In genomic region chr4:126874533-126874932, GRCh38 we compare ENCODE assay signal across 33 cellular contexts.
"Had no signal": no experiment of that assay in that cellular context is flagged by ENCODE, and none has a peak within 500 bp of the region (broad histone marks: within the 10 kb centered on the region; RNA-seq: fewer than 3 reads in every experiment).

No MANE protein-coding gene starts in this region.

- FAIRE-seq: colon had no signal

- H3K27ac ChIP-seq: ascending aorta, breast epithelium, cardiac muscle cell, esophagus squamous epithelium, gastroesophageal sphincter, WERI-Rb-1 had no signal

- ATAC-seq: activated CD4-positive, CD25-positive, alpha-beta regulatory T cell treated with anti-CD3 and anti-CD28 coated beads, Interleukin-2, amount 50 U/mL, for 24 hours; activated CD8-positive, alpha-beta T cell treated with anti-CD3 and anti-CD28 coated beads for 36 hours; activated naive CD4-positive, alpha-beta T cell treated with anti-CD3 and anti-CD28 coated beads, Interleukin-2, amount 50 U/mL, for 72 hours; activated T-cell treated with anti-CD3 and anti-CD28 coated beads, Interleukin-2, amount 50 U/mL, for 4 hours; activated T-helper 17 cell treated with anti-CD3 and anti-CD28 coated beads, Interleukin-2, amount 50 U/mL, for 72 hours; effector memory CD8-positive, alpha-beta T cell; gastroesophageal sphincter; T-helper 17 cell had no signal

- H3K27ac Mint-ChIP-seq: activated B cell treated with CpG ODN at 0.5 μM for 24 hours; activated CD8-positive, alpha-beta T cell treated with anti-CD3 and anti-CD28 coated beads for 36 hours; activated naive CD4-positive, alpha-beta T cell treated with anti-CD3 and anti-CD28 coated beads, Interleukin-2, amount 10 ng/mL, durations not matched to agents 7 days and 5 days; activated naive CD4-positive, alpha-beta T cell treated with anti-CD3 and anti-CD28 coated beads, Interleukin-2, amount 50 U/mL, for 72 hours; activated naive CD8-positive, alpha-beta T cell treated with anti-CD3 and anti-CD28 coated beads, Interleukin-2, amount 10 ng/mL, durations not matched to agents 7 days and 5 days; activated T-helper 17 cell treated with anti-CD3 and anti-CD28 coated beads, Interleukin-2, amount 50 U/mL, for 72 hours; brain; effector memory CD8-positive, alpha-beta T cell; T-helper 17 cell; T-helper 2 cell treated with Interferon-gamma antibody and Interleukin-4, amounts not matched to agents 5 μg/mL and 100 μg/mL, for 36 hours had no signal

- H3K27me3 ChIP-seq: ascending aorta, breast epithelium, cardiac muscle cell, esophagus squamous epithelium, gastroesophageal sphincter had no signal

- H3K4me3 Mint-ChIP-seq: activated B cell treated with CpG ODN at 0.5 μM for 24 hours; activated CD8-positive, alpha-beta T cell treated with anti-CD3 and anti-CD28 coated beads for 36 hours; activated naive CD4-positive, alpha-beta T cell treated with anti-CD3 and anti-CD28 coated beads, Interleukin-2, amount 10 ng/mL, durations not matched to agents 7 days and 5 days; activated naive CD8-positive, alpha-beta T cell treated with anti-CD3 and anti-CD28 coated beads, Interleukin-2, amount 10 ng/mL, durations not matched to agents 7 days and 5 days; activated T-cell treated with anti-CD3 and anti-CD28 coated beads, Interleukin-2, amount 50 U/mL, for 4 hours; activated T-helper 17 cell treated with anti-CD3 and anti-CD28 coated beads, Interleukin-2, amount 50 U/mL, for 72 hours; brain; central memory CD8-positive, alpha-beta T cell; effector memory CD8-positive, alpha-beta T cell; T-helper 17 cell; T-helper 2 cell treated with Interferon-gamma antibody and Interleukin-4, amounts not matched to agents 5 μg/mL and 100 μg/mL, for 36 hours had no signal

- H3K36me3 ChIP-seq: ascending aorta, cardiac muscle cell, esophagus squamous epithelium, gastroesophageal sphincter, WERI-Rb-1 had no signal

- H3K27me3 Mint-ChIP-seq: activated B cell treated with CpG ODN at 0.5 μM for 24 hours; activated CD8-positive, alpha-beta T cell treated with anti-CD3 and anti-CD28 coated beads for 36 hours; activated naive CD4-positive, alpha-beta T cell treated with anti-CD3 and anti-CD28 coated beads, Interleukin-2, amount 10 ng/mL, durations not matched to agents 7 days and 5 days; activated naive CD8-positive, alpha-beta T cell treated with anti-CD3 and anti-CD28 coated beads, Interleukin-2, amount 10 ng/mL, durations not matched to agents 7 days and 5 days; activated T-helper 17 cell treated with anti-CD3 and anti-CD28 coated beads, Interleukin-2, amount 50 U/mL, for 72 hours; brain; central memory CD8-positive, alpha-beta T cell; effector memory CD8-positive, alpha-beta T cell; T-helper 17 cell had no signal

- H3K9me3 ChIP-seq: esophagus squamous epithelium had no signal

- DNase-seq: activated B cell treated with CpG ODN at 0.5 μM for 24 hours; activated CD4-positive, alpha-beta T cell treated with anti-CD3 and anti-CD28 coated beads for 48 hours; activated CD4-positive, alpha-beta T cell treated with anti-CD3 and anti-CD28 coated beads, Interleukin-2, amount 50 U/mL, for 1 hour; activated CD4-positive, alpha-beta T cell treated with anti-CD3 and anti-CD28 coated beads, Interleukin-2, amount 50 U/mL, for 48 hours; activated CD8-positive, alpha-beta memory T cell treated with anti-CD3 and anti-CD28 coated beads for 24 hours; activated CD8-positive, alpha-beta T cell treated with anti-CD3 and anti-CD28 coated beads for 36 hours; activated effector memory CD4-positive, alpha-beta T cell treated with Interleukin-2 at 50 U/mL for 16 hours; activated naive CD4-positive, alpha-beta T cell; activated naive CD4-positive, alpha-beta T cell treated with anti-CD3 and anti-CD28 coated beads, Interleukin-2, amount 10 ng/mL, durations not matched to agents 7 days and 5 days; activated naive CD8-positive, alpha-beta T cell treated with anti-CD3 and anti-CD28 coated beads, Interleukin-2, amount 10 ng/mL, durations not matched to agents 7 days and 5 days; activated T-cell treated with anti-CD3 and anti-CD28 coated beads, Interleukin-2, amount 50 U/mL, for 4 hours; cortex of kidney; dermis blood vessel endothelial cell; effector CD4-positive, alpha-beta T cell; effector memory CD8-positive, alpha-beta T cell; erythroblast; esophagus squamous epithelium; foreskin melanocyte; T-helper 1 cell; T-helper 17 cell; T1000; WERI-Rb-1 had no signal

- H3K4me3 ChIP-seq: ascending aorta, breast epithelium, cardiac muscle cell, esophagus squamous epithelium, gastroesophageal sphincter had no signal

- H3K4me1 ChIP-seq: ascending aorta, breast epithelium, esophagus squamous epithelium, gastroesophageal sphincter had no signal

- H3K36me3 Mint-ChIP-seq: activated naive CD4-positive, alpha-beta T cell treated with anti-CD3 and anti-CD28 coated beads, Interleukin-2, amount 10 ng/mL, durations not matched to agents 7 days and 5 days had no signal

- H3K4me1 Mint-ChIP-seq: activated B cell treated with CpG ODN at 0.5 μM for 24 hours; activated naive CD4-positive, alpha-beta T cell treated with anti-CD3 and anti-CD28 coated beads, Interleukin-2, amount 10 ng/mL, durations not matched to agents 7 days and 5 days; activated naive CD8-positive, alpha-beta T cell treated with anti-CD3 and anti-CD28 coated beads, Interleukin-2, amount 10 ng/mL, durations not matched to agents 7 days and 5 days; activated T-helper 17 cell treated with anti-CD3 and anti-CD28 coated beads, Interleukin-2, amount 50 U/mL, for 72 hours; brain; central memory CD8-positive, alpha-beta T cell; T-helper 17 cell had no signal
